In genomic region chrX:46551494-46552128, GRCh38 we compare ENCODE assay signal across 14 cellular contexts. TPM values are rescaled to one million over a fixed set of nuclear protein-coding genes. Genes with fewer than 3 reads are reported as not detected.
DNase-seq lines count a peak whose midpoint lies in the region; TF ChIP-seq lines count a peak whose summit lies in the region.
"Had no signal": no experiment of that assay in that cellular context is flagged by ENCODE, and none has a peak within 500 bp of the region (broad histone marks: within the 10 kb centered on the region; RNA-seq: fewer than 3 reads in every experiment).

No MANE protein-coding gene starts in this region.

- H3K4me3 ChIP-seq in MG63, result no peak overlapping the region
- H3K4me3 ChIP-seq: prostate gland, transverse colon had no signal

- H3K36me3 Mint-ChIP-seq in chondrocyte (ENCODE audit: low read depth), result peaks cover 3% of the 10 kb centered on the region

- no peak for TF ChIP-seq CTCF in chondrocyte (IDR thresholded peaks at IDR 0.05)

- H3K27me3 Mint-ChIP-seq in chondrocyte (ENCODE audit: low read depth), result no peaks in the 10 kb centered on the region
- H3K27me3 Mint-ChIP-seq: dendritic cell treated with granulocyte-macrophage colony-stimulating factor and Interleukin-4, amounts not matched to agents 40 ng/mL and 50 ng/mL, for 4 days had no signal

- DNase-seq in Daoy (ENCODE audit: low read depth) (peak; percentile 61), MG63 (peak; percentile 23), chondrocyte (ENCODE audit: low spot score) (no peak), iris pigment epithelial cell (ENCODE audit: low read depth) (peak; percentile 77), NCI-H2171 (lab: John Stamatoyannopoulos, UW) (no peak), head of caudate nucleus (no peak)
- DNase-seq in activated naive CD4-positive, alpha-beta T cell treated with Interleukin-2 at 50 U/mL for 16 hours, result no peak
- DNase-seq in stimulated activated CD4-positive, alpha-beta T cell treated with anti-CD3 and anti-CD28 coated beads, Interleukin-2, amount 100 ng/mL, for 24 hours, result no peak
- DNase-seq: AML-193, DMS153, NCI-H2107, transverse colon had no signal

- H3K27ac Mint-ChIP-seq in chondrocyte (ENCODE audit: unreplicated experiment), result peak overlapping the region; percentile 62
- H3K27ac Mint-ChIP-seq: dendritic cell treated with granulocyte-macrophage colony-stimulating factor and Interleukin-4, amounts not matched to agents 40 ng/mL and 50 ng/mL, for 4 days had no signal

- H3K9me3 ChIP-seq in MG63, result no peaks in the 10 kb centered on the region
- H3K9me3 ChIP-seq: prostate gland, transverse colon had no signal

- peaks cover 11% of the 10 kb centered on the region for H3K9me3 Mint-ChIP-seq in chondrocyte (ENCODE audit: low read depth)
- H3K9me3 Mint-ChIP-seq: dendritic cell treated with granulocyte-macrophage colony-stimulating factor and Interleukin-4, amounts not matched to agents 40 ng/mL and 50 ng/mL, for 4 days had no signal

- no peak overlapping the region for H3K4me3 Mint-ChIP-seq in chondrocyte (ENCODE audit: unreplicated experiment)
- H3K4me3 Mint-ChIP-seq: dendritic cell treated with granulocyte-macrophage colony-stimulating factor and Interleukin-4, amounts not matched to agents 40 ng/mL and 50 ng/mL, for 4 days had no signal

- peaks cover 23% of the 10 kb centered on the region for H3K4me1 Mint-ChIP-seq in chondrocyte (ENCODE audit: low read depth)

- no peaks in the 10 kb centered on the region for H3K27me3 ChIP-seq in MG63
- H3K27me3 ChIP-seq: transverse colon had no signal

- intact Hi-C loops in head of caudate nucleus (cut with DNase I), result no loop called here

- H3K36me3 ChIP-seq in MG63, result peaks cover 14% of the 10 kb centered on the region
- H3K36me3 ChIP-seq: prostate gland, transverse colon had no signal

RNA-seq across cellular contexts. Expression of gene ZNF674, which starts 6.4 kb away (rescaled TPM):
- 2.2 and 5.4 TPM in 2 replicates for total RNA-seq in Daoy (2014; rRNA removed; shearing (Covaris generic))
- total RNA-seq in MG63 (2014; rRNA removed; shearing (Covaris generic); ENCODE audit: low replicate concordance), result 5.5 and 6.4 TPM in 2 replicates
- 6.3 to 6.5 TPM (median 6.4 TPM) in 3 replicates for total RNA-seq in chondrocyte

RNA-seq across cellular contexts. Expression of gene CHST7, which starts 22.0 kb away (rescaled TPM):
- 4.4 and 10.5 TPM in 2 replicates for total RNA-seq in Daoy (2014; rRNA removed; shearing (Covaris generic))
- 2.4 and 5.1 TPM in 2 replicates for total RNA-seq in MG63 (2014; rRNA removed; shearing (Covaris generic); ENCODE audit: low replicate concordance)
- total RNA-seq in chondrocyte, result 6.5 to 11.7 TPM (median 7.0 TPM) in 3 replicates

Comparison
In these comparisons a context has a peak if more than half of its experiments do, and no peak if none do; other contexts are left out.
1. DNase-seq: peak in Daoy (single experiment), MG63 (single experiment) and iris pigment epithelial cell (single experiment); none in chondrocyte (single experiment), activated naive CD4-positive, alpha-beta T cell treated with Interleukin-2 at 50 U/mL for 16 hours (single experiment), NCI-H2171 (single experiment), head of caudate nucleus (0 of 42) and stimulated activated CD4-positive, alpha-beta T cell treated with anti-CD3 and anti-CD28 coated beads, Interleukin-2, amount 100 ng/mL, for 24 hours (0 of 2).